In the genomic region with DNA sequence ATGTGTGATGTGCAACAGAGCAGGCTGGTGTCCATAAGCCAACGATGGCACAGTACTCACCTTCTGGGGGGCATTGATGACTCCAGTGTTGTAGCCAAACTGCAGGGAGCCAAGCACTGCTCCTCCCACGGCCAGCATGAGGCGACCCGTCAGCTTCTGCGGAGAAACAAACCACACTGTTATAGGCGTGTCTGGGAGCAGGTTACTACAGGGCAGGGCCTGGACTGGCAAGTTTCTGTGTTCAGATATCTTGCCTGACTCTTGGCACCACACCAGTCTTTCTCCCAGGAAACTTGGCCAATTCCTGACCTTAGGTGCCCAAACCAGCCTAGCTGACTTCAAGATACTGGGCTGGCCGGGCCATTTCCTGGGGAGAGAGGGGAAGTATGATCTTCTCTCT, we compare ENCODE assay signal across 8 cellular contexts. TPM values are rescaled to one million over a fixed set of nuclear protein-coding genes. Genes with fewer than 3 reads are reported as not detected.
DNase-seq lines count a peak whose midpoint lies in the region; ATAC-seq and TF ChIP-seq lines count a peak whose summit lies in the region.

No MANE protein-coding gene starts in this region.

- TF ChIP-seq CTCF in heart right ventricle (IDR thresholded peaks at IDR 0.05) = no peak
- no peak for TF ChIP-seq CTCF in nephron progenitor cell (IDR thresholded peaks at IDR 0.05)

- peaks cover 0 to 26% (median 0%) of the 10 kb centered on the region in 9 donors for H3K36me3 ChIP-seq in heart right ventricle

- H3K9me3 Mint-ChIP-seq in activated CD4-positive, alpha-beta memory T cell treated with anti-CD3 and anti-CD28 coated beads for 36 hours = no peaks in the 10 kb centered on the region
- no peaks in the 10 kb centered on the region for H3K9me3 Mint-ChIP-seq in nephron progenitor cell

- H3K4me1 Mint-ChIP-seq in activated CD4-positive, alpha-beta memory T cell treated with anti-CD3 and anti-CD28 coated beads for 36 hours (ENCODE audit: low read depth) = peaks cover 94% of the 10 kb centered on the region
- H3K4me1 Mint-ChIP-seq in nephron progenitor cell = peaks cover 81% of the 10 kb centered on the region

- CTCF ChIA-PET in activated CD4-positive, alpha-beta memory T cell treated with anti-CD3 and anti-CD28 coated beads for 36 hours (lab: Charles Lee) = interaction anchor here (1.6 to 3.6 kb wide), 2 partner anchors 20 to 130 kb away, joined by 7 to 14 read pairs; no protein-coding TSS in a partner anchor

- peaks cover 36 to 100% (median 84%) of the 10 kb centered on the region in 9 donors for H3K4me1 ChIP-seq in heart right ventricle

- POLR2A ChIA-PET in activated CD4-positive, alpha-beta memory T cell treated with anti-CD3 and anti-CD28 coated beads for 36 hours (lab: Charles Lee) = interaction anchor here (1.0 to 2.9 kb wide), 4 partner anchors 9 to 16 kb away, joined by 4 to 10 read pairs (median 6); partner anchors contain the start of gene SLC2A1

- no peaks in the 10 kb centered on the region for H3K9me3 ChIP-seq in heart right ventricle

- intact Hi-C loops in activated CD4-positive, alpha-beta memory T cell treated with anti-CD3 and anti-CD28 coated beads for 36 hours (cut with micrococcal nuclease) = no loop called here
- intact Hi-C loops in heart right ventricle (cut with DNase I) = no loop called here

- ATAC-seq in heart right ventricle = peak; percentile 71 to 87 (median 79)

- no peak overlapping the region for H3K4me3 Mint-ChIP-seq in activated CD4-positive, alpha-beta memory T cell treated with anti-CD3 and anti-CD28 coated beads for 36 hours
- H3K4me3 Mint-ChIP-seq in nephron progenitor cell = no peak overlapping the region

- H3K27ac ChIP-seq in heart right ventricle = peak overlapping the region; percentile 62 to 87 (median 82)

- H3K4me3 ChIP-seq in heart right ventricle = no peak overlapping the region

- DNase-seq in HT-29 (ENCODE audit: low spot score) (peak; percentile 95), heart right ventricle (peak; percentile 47 to 70), globus pallidus (ENCODE audit: low spot score) (no peak), nephron progenitor cell (no peak), OCI-M1 (lab: John Stamatoyannopoulos, UW) (no peak)
- DNase-seq in activated CD4-positive, alpha-beta memory T cell treated with anti-CD3 and anti-CD28 coated beads for 36 hours = peak; percentile 48
- DNase-seq in stimulated activated CD8-positive, alpha-beta memory T cell treated with anti-CD3 and anti-CD28 coated beads, Interleukin-4, amount 100 ng/mL, for 48 hours = peak; percentile 35
- DNase-seq in activated CD4-positive, alpha-beta T cell treated with anti-CD3 and anti-CD28 coated beads for 4 hours = no peak

- H3K27me3 ChIP-seq in heart right ventricle = no peaks in the 10 kb centered on the region

- H3K27ac Mint-ChIP-seq in activated CD4-positive, alpha-beta memory T cell treated with anti-CD3 and anti-CD28 coated beads for 36 hours = peak overlapping the region; percentile 81
- no peak overlapping the region for H3K27ac Mint-ChIP-seq in nephron progenitor cell

- peaks cover 46% of the 10 kb centered on the region for H3K36me3 Mint-ChIP-seq in activated CD4-positive, alpha-beta memory T cell treated with anti-CD3 and anti-CD28 coated beads for 36 hours
- peaks cover 54% of the 10 kb centered on the region for H3K36me3 Mint-ChIP-seq in nephron progenitor cell (ENCODE audit: low read depth)

- H3K27me3 Mint-ChIP-seq in activated CD4-positive, alpha-beta memory T cell treated with anti-CD3 and anti-CD28 coated beads for 36 hours = no peaks in the 10 kb centered on the region
- peaks cover 3% of the 10 kb centered on the region for H3K27me3 Mint-ChIP-seq in nephron progenitor cell (ENCODE audit: low read depth, poor library complexity)

- 38 to 72% methylated on average over 7 of the region's 7 CpGs for WGBS in heart right ventricle, 2 donors

RNA-seq across cellular contexts. Expression of gene SLC2A1, which starts 15.5 kb away (rescaled TPM):
- 916 and 965 TPM in 2 replicates for total RNA-seq in HT-29 (2014; rRNA removed; shearing (Covaris generic))
- 10 to 100 TPM; 67.6 to 73.6 TPM for total RNA-seq in activated CD4-positive, alpha-beta memory T cell treated with anti-CD3 and anti-CD28 coated beads for 36 hours
- total RNA-seq in heart right ventricle = 10 to 100 TPM in 9 of 10 donors, 1 to 10 TPM in 1; 8.2 to 63.7 (median 28.9) TPM
- 10 to 100 TPM in 1 of 2 donors, 1 to 10 TPM in 1; 6.7 to 98.7 TPM for polyA plus RNA-seq in heart right ventricle

Comparison
In these comparisons a context has a peak if more than half of its experiments do, and no peak if none do; other contexts are left out.
1. DNase-seq: peak in HT-29 (single experiment), activated CD4-positive, alpha-beta memory T cell treated with anti-CD3 and anti-CD28 coated beads for 36 hours (single experiment), heart right ventricle (2 of 2) and stimulated activated CD8-positive, alpha-beta memory T cell treated with anti-CD3 and anti-CD28 coated beads, Interleukin-4, amount 100 ng/mL, for 48 hours (single experiment); none in globus pallidus (single experiment), nephron progenitor cell (single experiment), OCI-M1 (single experiment) and activated CD4-positive, alpha-beta T cell treated with anti-CD3 and anti-CD28 coated beads for 4 hours (0 of 2).
2. RNA of gene SLC2A1, which starts 15.5 kb away (total RNA-seq): 916 to 965 TPM in HT-29; 67.6 to 73.6 TPM in activated CD4-positive, alpha-beta memory T cell treated with anti-CD3 and anti-CD28 coated beads for 36 hours and 8.2 to 63.7 TPM in heart right ventricle; every median in the first group is over 10 times any median in the second.